30 cellular contexts compared by ENCODE assay signal in the genomic region with DNA sequence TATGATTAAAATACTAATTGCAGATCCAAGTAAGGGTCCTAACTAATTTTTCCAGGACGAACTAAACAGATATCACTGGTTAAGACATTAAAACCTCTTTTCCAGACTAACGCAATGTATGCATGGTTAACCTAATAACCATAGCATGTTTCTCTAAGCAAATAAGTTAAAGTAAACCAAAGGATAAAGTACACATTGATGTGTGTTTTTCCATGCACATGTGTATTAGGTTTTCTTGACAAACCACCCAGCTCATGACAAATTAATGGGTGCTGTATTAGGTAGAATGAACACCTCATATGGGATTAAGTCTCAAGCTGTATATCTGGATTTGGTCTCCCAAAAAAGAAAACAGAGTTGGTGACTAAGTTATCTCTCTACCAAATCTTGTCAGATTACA.
"Had no signal": no experiment of that assay in that cellular context is flagged by ENCODE, and none has a peak within 500 bp of the region (broad histone marks: within the 10 kb centered on the region; RNA-seq: fewer than 3 reads in every experiment).

No MANE protein-coding gene starts in this region.

- H3K27me3 ChIP-seq: ascending aorta, cardiac muscle cell, SJSA1 had no signal

- H3K4me3 ChIP-seq: ascending aorta, cardiac muscle cell, SJSA1 had no signal

- FAIRE-seq: TTC549 had no signal

- H3K9ac ChIP-seq: SK-N-SH had no signal

- H3K9me3 ChIP-seq: ascending aorta, SJSA1, SK-N-SH had no signal

- H3K4me2 ChIP-seq: SK-N-SH had no signal

- H3K27ac ChIP-seq: cardiac muscle cell, SJSA1 had no signal

- DNase-seq: activated B cell treated with CpG ODN at 0.5 μM for 24 hours; activated CD4-positive, alpha-beta T cell treated with anti-CD3 and anti-CD28 coated beads, Interleukin-2, amount 10 ng/mL, durations not matched to agents 24 days and 14 days; activated CD4-positive, alpha-beta T cell treated with anti-CD3 and anti-CD28 coated beads, Interleukin-2, amount 50 U/mL, for 4 hours; activated CD4-positive, CD25-positive, alpha-beta regulatory T cell treated with anti-CD3 and anti-CD28 coated beads, Interleukin-2, amount 50 U/mL, for 72 hours; activated CD8-positive, alpha-beta T cell treated with anti-CD3 and anti-CD28 coated beads for 36 hours; activated effector memory CD4-positive, alpha-beta T cell treated with anti-CD3 and anti-CD28 coated beads, Interleukin-2, amount 50 U/mL, for 16 hours; activated naive CD4-positive, alpha-beta T cell treated with Interleukin-2 at 50 U/mL for 16 hours; activated naive CD8-positive, alpha-beta T cell treated with anti-CD3 and anti-CD28 coated beads, Interleukin-2, amount 10 ng/mL, durations not matched to agents 7 days and 5 days; activated T-cell treated with anti-CD3 and anti-CD28 coated beads, Interleukin-2, amount 50 U/mL, for 1 hour; activated T-cell treated with anti-CD3 and anti-CD28 coated beads, Interleukin-2, amount 50 U/mL, for 72 hours; amygdala; KG1; MM.1S; MV-4-11; NCI-H1092; NCI-H1436 treated with DMSO at 0.1 percent for 48 hours; NCI-H1694 treated with DMSO at 0.1 percent for 48 hours; NCI-H2029; NCI-H345; NCI-H524 treated with DMSO at 0.1 percent for 48 hours; NCI-H774; RPMI8226; SHP77 treated with DMSO at 0.1 percent for 48 hours; SK-N-SH had no signal

- ATAC-seq: activated CD8-positive, alpha-beta T cell treated with anti-CD3 and anti-CD28 coated beads for 36 hours; activated T-cell treated with anti-CD3 and anti-CD28 coated beads, Interleukin-2, amount 50 U/mL, for 72 hours; activated T-helper 17 cell treated with anti-CD3 and anti-CD28 coated beads, Interleukin-2, amount 50 U/mL, for 72 hours; Panc1 had no signal

- H3K36me3 ChIP-seq: ascending aorta, cardiac muscle cell, SJSA1 had no signal
